In genomic region chr12:115383668-115384067, GRCh38 we compare ENCODE assay signal across 16 cellular contexts.
A peak's percentile ranks its signal among the peaks of the same experiment; 100 is the strongest.
DNase-seq lines count a peak whose midpoint lies in the region; ATAC-seq and TF ChIP-seq lines count a peak whose summit lies in the region.
"Had no signal": no experiment of that assay in that cellular context is flagged by ENCODE, and none has a peak within 500 bp of the region (broad histone marks: within the 10 kb centered on the region; RNA-seq: fewer than 3 reads in every experiment).

No MANE protein-coding gene starts in this region.

- no peaks in the 10 kb centered on the region for H3K9me3 ChIP-seq in AG04450 (ENCODE audit: control insufficient read depth, insufficient read depth, low read length)
- H3K9me3 ChIP-seq in right lobe of liver: no peaks in the 10 kb centered on the region
- H3K9me3 ChIP-seq: heart right ventricle, left ventricle myocardium inferior had no signal

- H3K4me3 ChIP-seq in AG04450 (ENCODE audit: low read depth, low read length) (no peak overlapping the region), cardiac fibroblast (replicated peaks in 1 of 2; ENCODE audit: low read depth in 2 of 2, low read length in 2 of 2) (no peak overlapping the region), right lobe of liver (no peak overlapping the region)
- H3K4me3 ChIP-seq: dorsolateral prefrontal cortex, heart right ventricle, left ventricle myocardium inferior had no signal

- H3K36me3 ChIP-seq in right lobe of liver: no peaks in the 10 kb centered on the region
- H3K36me3 ChIP-seq: heart right ventricle, left ventricle myocardium inferior had no signal

- H3K36me3 Mint-ChIP-seq in activated CD4-positive, alpha-beta T cell treated with anti-CD3 and anti-CD28 coated beads, Interleukin-2, amount 10 ng/mL, durations not matched to agents 24 days and 14 days (ENCODE audit: low read depth): no peaks in the 10 kb centered on the region
- H3K36me3 Mint-ChIP-seq: activated naive CD8-positive, alpha-beta T cell treated with anti-CD3 and anti-CD28 coated beads for 36 hours had no signal

- peaks cover 0 to 5% (median 0%) of the 10 kb centered on the region in 4 donors for H3K4me1 ChIP-seq in right lobe of liver
- H3K4me1 ChIP-seq: heart right ventricle, left ventricle myocardium inferior had no signal

- intact Hi-C loops in right lobe of liver (cut with DNase I): no loop called here
- intact Hi-C loops in activated CD4-positive, alpha-beta T cell treated with anti-CD3 and anti-CD28 coated beads, Interleukin-2, amount 10 ng/mL, durations not matched to agents 24 days and 14 days (cut with micrococcal nuclease): no loop called here

- TF ChIP-seq CTCF in AG04450 (IDR thresholded peaks at IDR 0.05; ENCODE audit: low read depth, low read length) (no peak), cardiac fibroblast (IDR thresholded peaks at IDR 0.05; ENCODE audit: low read depth, low read length) (no peak), right lobe of liver (IDR thresholded peaks at IDR 0.05) (no peak)

- no peak overlapping the region for H3K27ac ChIP-seq in AG04450 (ENCODE audit: low read depth, low read length)
- H3K27ac ChIP-seq in right lobe of liver: no peak overlapping the region
- H3K27ac ChIP-seq: dorsolateral prefrontal cortex, heart right ventricle, left ventricle myocardium inferior had no signal

- no peaks in the 10 kb centered on the region for H3K4me1 Mint-ChIP-seq in activated CD4-positive, alpha-beta T cell treated with anti-CD3 and anti-CD28 coated beads, Interleukin-2, amount 10 ng/mL, durations not matched to agents 24 days and 14 days
- H3K4me1 Mint-ChIP-seq: activated naive CD8-positive, alpha-beta T cell treated with anti-CD3 and anti-CD28 coated beads for 36 hours had no signal

- WGBS in right lobe of liver (ENCODE audit: insufficient coverage, low coverage, low lambda C conversion rate, missing lambda C conversion rate): 18% methylated on average over 6 of the region's 7 CpGs

- no peak for TF ChIP-seq POLR2A in right lobe of liver (IDR thresholded peaks at IDR 0.05)

- CTCF ChIA-PET in AG04450 (lab: Charles Lee): interaction anchor here (0.6 kb wide), 1 partner anchor 515 kb away, joined by 14 read pairs; no protein-coding TSS in a partner anchor

- DNase-seq in AG04450 (ENCODE audit: low read depth, low spot score) (peak; percentile 62), M059J (ENCODE audit: low read depth) (peak; percentile 94), cardiac fibroblast (ENCODE audit: low read depth in 2 of 2) (peak; percentile 67 to 88), right lobe of liver (no peak), activated gamma-delta T cell treated with Interleukin-2 at 50 U/mL for 16 hours (no peak), NCI-H446 treated with DMSO at 0.1 percent for 48 hours (lab: John Stamatoyannopoulos, UW) (no peak)
- DNase-seq in activated CD4-positive, alpha-beta T cell treated with anti-CD3 and anti-CD28 coated beads, Interleukin-2, amount 10 ng/mL, durations not matched to agents 24 days and 14 days: no peak
- DNase-seq in central memory CD4-positive, alpha-beta T cell: no peak
- DNase-seq: activated naive CD8-positive, alpha-beta T cell treated with anti-CD3 and anti-CD28 coated beads for 36 hours; heart right ventricle; left ventricle myocardium inferior; MM.1S; SHP77; small intestine had no signal

- no peaks in the 10 kb centered on the region for H3K9me3 Mint-ChIP-seq in activated CD4-positive, alpha-beta T cell treated with anti-CD3 and anti-CD28 coated beads, Interleukin-2, amount 10 ng/mL, durations not matched to agents 24 days and 14 days
- H3K9me3 Mint-ChIP-seq: neural crest cell had no signal

- H3K27me3 ChIP-seq in AG04450 (ENCODE audit: control insufficient read depth, insufficient read depth, low read length) (no peaks in the 10 kb centered on the region), right lobe of liver (no peaks in the 10 kb centered on the region)

- H3K27ac Mint-ChIP-seq in activated CD4-positive, alpha-beta T cell treated with anti-CD3 and anti-CD28 coated beads, Interleukin-2, amount 10 ng/mL, durations not matched to agents 24 days and 14 days: no peak overlapping the region
- H3K27ac Mint-ChIP-seq: activated naive CD8-positive, alpha-beta T cell treated with anti-CD3 and anti-CD28 coated beads for 36 hours had no signal

- no peaks in the 10 kb centered on the region for H3K27me3 Mint-ChIP-seq in activated CD4-positive, alpha-beta T cell treated with anti-CD3 and anti-CD28 coated beads, Interleukin-2, amount 10 ng/mL, durations not matched to agents 24 days and 14 days

- POLR2A ChIA-PET in AG04450 (lab: Yijun Ruan, JAX): no interaction called here

- peak; percentile 63 to 84 (median 71) for ATAC-seq in right lobe of liver

- H3K4me3 Mint-ChIP-seq in activated CD4-positive, alpha-beta T cell treated with anti-CD3 and anti-CD28 coated beads, Interleukin-2, amount 10 ng/mL, durations not matched to agents 24 days and 14 days: no peak overlapping the region
- H3K4me3 Mint-ChIP-seq: activated naive CD8-positive, alpha-beta T cell treated with anti-CD3 and anti-CD28 coated beads for 36 hours; neural crest cell had no signal

Comparison
In these comparisons a context has a peak if more than half of its experiments do, and no peak if none do; other contexts are left out.
1. DNase-seq: peak in AG04450 (single experiment), M059J (single experiment) and cardiac fibroblast (2 of 2); none in right lobe of liver (0 of 3), activated gamma-delta T cell treated with Interleukin-2 at 50 U/mL for 16 hours (single experiment), activated CD4-positive, alpha-beta T cell treated with anti-CD3 and anti-CD28 coated beads, Interleukin-2, amount 10 ng/mL, durations not matched to agents 24 days and 14 days (single experiment), NCI-H446 treated with DMSO at 0.1 percent for 48 hours (single experiment) and central memory CD4-positive, alpha-beta T cell (single experiment).